In the genomic region with DNA sequence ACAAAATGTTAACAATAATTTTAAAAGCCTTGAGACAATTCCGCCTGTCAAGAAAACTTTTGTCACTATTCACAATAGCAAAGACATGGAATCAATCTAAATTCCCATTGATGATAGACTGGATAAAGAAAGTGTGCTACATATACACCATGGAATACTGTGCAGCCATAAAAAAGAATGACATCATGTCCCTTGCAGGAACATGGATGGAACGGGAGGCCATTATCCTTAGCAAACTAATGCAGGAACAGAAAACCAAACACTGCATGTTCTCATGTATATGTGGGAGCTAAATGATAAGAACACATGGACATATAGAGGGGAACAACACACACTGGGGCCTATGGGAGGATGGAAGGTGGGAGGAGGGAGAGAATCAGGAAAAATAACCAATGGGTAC, we compare ENCODE assay signal across 4 cellular contexts. TPM values are rescaled to one million over a fixed set of nuclear protein-coding genes. Genes with fewer than 3 reads are reported as not detected.
"Had no signal": no experiment of that assay in that cellular context is flagged by ENCODE, and none has a peak within 500 bp of the region (broad histone marks: within the 10 kb centered on the region; RNA-seq: fewer than 3 reads in every experiment).

No MANE protein-coding gene starts in this region.

RNA-seq across cellular contexts. Expression of a gene that starts 46.1 kb away (rescaled TPM):
- total RNA-seq: GM23338, H1, HT-29 had no signal
- polyA plus RNA-seq: GM23338, IgD-negative memory B cell had no signal
